ENCODE assay signal across 7 cellular contexts in genomic region chr6:91126876-91127275, GRCh38.
"Had no signal": no experiment of that assay in that cellular context is flagged by ENCODE, and none has a peak within 500 bp of the region (broad histone marks: within the 10 kb centered on the region; RNA-seq: fewer than 3 reads in every experiment).

No MANE protein-coding gene starts in this region.

- FAIRE-seq: GM12878, GM12891, GM12892, GM18507, GM19239 had no signal

- H3K4me3 ChIP-seq: GM12878 had no signal

- DNase-seq: GDM1, GF-D8 had no signal

- ATAC-seq: GM12878 had no signal
